ENCODE assay signal across 2 cellular contexts in the genomic region with DNA sequence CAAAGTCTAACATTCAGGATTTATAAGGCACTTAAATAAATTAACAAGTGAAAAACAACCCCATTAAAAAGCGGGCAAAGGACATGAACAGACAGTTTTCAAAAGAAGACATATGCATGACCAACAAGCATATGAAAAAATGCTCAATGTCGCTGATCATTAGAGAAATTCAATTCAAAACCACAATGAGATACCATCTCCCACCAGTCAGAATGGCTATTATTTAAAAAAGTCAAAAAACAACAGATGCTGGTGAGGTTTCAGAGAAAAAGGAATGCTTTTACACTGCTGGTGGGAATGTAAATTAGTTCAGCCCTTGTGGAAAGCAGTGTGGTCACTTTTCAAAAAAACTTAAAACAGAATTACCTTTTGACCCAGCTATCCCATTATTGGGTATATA.
A peak's percentile ranks its signal among the peaks of the same experiment; 100 is the strongest.
TF ChIP-seq lines count a peak whose summit lies in the region.

No MANE protein-coding gene starts in this region.

TF ChIP-seq in SK-N-SH, 30 proteins besides CTCF, POLR2A, EP300 and RAD21 (continued from another document):
- TF ChIP-seq, protein P1, sequence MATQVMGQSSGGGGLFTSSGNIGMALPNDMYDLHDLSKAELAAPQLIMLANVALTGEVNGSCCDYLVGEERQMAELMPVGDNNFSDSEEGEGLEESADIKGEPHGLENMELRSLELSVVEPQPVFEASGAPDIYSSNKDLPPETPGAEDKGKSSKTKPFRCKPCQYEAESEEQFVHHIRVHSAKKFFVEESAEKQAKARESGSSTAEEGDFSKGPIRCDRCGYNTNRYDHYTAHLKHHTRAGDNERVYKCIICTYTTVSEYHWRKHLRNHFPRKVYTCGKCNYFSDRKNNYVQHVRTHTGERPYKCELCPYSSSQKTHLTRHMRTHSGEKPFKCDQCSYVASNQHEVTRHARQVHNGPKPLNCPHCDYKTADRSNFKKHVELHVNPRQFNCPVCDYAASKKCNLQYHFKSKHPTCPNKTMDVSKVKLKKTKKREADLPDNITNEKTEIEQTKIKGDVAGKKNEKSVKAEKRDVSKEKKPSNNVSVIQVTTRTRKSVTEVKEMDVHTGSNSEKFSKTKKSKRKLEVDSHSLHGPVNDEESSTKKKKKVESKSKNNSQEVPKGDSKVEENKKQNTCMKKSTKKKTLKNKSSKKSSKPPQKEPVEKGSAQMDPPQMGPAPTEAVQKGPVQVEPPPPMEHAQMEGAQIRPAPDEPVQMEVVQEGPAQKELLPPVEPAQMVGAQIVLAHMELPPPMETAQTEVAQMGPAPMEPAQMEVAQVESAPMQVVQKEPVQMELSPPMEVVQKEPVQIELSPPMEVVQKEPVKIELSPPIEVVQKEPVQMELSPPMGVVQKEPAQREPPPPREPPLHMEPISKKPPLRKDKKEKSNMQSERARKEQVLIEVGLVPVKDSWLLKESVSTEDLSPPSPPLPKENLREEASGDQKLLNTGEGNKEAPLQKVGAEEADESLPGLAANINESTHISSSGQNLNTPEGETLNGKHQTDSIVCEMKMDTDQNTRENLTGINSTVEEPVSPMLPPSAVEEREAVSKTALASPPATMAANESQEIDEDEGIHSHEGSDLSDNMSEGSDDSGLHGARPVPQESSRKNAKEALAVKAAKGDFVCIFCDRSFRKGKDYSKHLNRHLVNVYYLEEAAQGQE (IDR thresholded peaks at IDR 0.05; ENCODE audit: low read depth, low read length) = no peak
- TF ChIP-seq SIN3A (IDR thresholded peaks at IDR 0.05; ENCODE audit: borderline replicate concordance, low read depth, low read length) (no peak), GATA2 (CRISPR knock-in tag; IDR thresholded peaks at IDR 0.05) (no peak), GABPA (IDR thresholded peaks at IDR 0.05; ENCODE audit: low read depth) (no peak), SMC3 (IDR thresholded peaks at IDR 0.05; ENCODE audit: low read depth, low read length) (no peak), TAF1 (IDR thresholded peaks at IDR 0.05; ENCODE audit: borderline replicate concordance, low read depth, low read length) (no peak), TEAD4 (IDR thresholded peaks at IDR 0.05; ENCODE audit: borderline replicate concordance, insufficient read depth) (0 out of 2 replicates have a peak, but pooled peaks have one; percentile 24), EZH2phosphoT487 (IDR thresholded peaks at IDR 0.05; ENCODE audit: borderline replicate concordance, low read depth) (no peak), TCF12 (IDR thresholded peaks at IDR 0.05) (peak; percentile 84), RXRA (IDR thresholded peaks at IDR 0.05; ENCODE audit: borderline replicate concordance, low read depth) (peak; percentile 18; the same call in 1 of the 2 replicates), CHD2 (IDR thresholded peaks at IDR 0.05; ENCODE audit: low read length, partially characterized antibody) (no peak)
- TF ChIP-seq, protein P2, sequence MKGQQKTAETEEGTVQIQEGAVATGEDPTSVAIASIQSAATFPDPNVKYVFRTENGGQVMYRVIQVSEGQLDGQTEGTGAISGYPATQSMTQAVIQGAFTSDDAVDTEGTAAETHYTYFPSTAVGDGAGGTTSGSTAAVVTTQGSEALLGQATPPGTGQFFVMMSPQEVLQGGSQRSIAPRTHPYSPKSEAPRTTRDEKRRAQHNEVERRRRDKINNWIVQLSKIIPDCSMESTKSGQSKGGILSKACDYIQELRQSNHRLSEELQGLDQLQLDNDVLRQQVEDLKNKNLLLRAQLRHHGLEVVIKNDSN (IDR thresholded peaks at IDR 0.05; ENCODE audit: borderline replicate concordance, low read depth) = no peak
- TF ChIP-seq, protein P3, sequence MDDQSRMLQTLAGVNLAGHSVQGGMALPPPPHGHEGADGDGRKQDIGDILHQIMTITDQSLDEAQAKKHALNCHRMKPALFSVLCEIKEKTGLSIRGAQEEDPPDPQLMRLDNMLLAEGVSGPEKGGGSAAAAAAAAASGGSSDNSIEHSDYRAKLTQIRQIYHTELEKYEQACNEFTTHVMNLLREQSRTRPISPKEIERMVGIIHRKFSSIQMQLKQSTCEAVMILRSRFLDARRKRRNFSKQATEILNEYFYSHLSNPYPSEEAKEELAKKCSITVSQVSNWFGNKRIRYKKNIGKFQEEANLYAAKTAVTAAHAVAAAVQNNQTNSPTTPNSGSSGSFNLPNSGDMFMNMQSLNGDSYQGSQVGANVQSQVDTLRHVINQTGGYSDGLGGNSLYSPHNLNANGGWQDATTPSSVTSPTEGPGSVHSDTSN (IDR thresholded peaks at IDR 0.05) = peak; percentile 72
- TF ChIP-seq, protein P4, sequence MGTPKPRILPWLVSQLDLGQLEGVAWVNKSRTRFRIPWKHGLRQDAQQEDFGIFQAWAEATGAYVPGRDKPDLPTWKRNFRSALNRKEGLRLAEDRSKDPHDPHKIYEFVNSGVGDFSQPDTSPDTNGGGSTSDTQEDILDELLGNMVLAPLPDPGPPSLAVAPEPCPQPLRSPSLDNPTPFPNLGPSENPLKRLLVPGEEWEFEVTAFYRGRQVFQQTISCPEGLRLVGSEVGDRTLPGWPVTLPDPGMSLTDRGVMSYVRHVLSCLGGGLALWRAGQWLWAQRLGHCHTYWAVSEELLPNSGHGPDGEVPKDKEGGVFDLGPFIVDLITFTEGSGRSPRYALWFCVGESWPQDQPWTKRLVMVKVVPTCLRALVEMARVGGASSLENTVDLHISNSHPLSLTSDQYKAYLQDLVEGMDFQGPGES (IDR thresholded peaks at IDR 0.05; ENCODE audit: low read depth, low read length) = no peak
- TF ChIP-seq, protein P5, sequence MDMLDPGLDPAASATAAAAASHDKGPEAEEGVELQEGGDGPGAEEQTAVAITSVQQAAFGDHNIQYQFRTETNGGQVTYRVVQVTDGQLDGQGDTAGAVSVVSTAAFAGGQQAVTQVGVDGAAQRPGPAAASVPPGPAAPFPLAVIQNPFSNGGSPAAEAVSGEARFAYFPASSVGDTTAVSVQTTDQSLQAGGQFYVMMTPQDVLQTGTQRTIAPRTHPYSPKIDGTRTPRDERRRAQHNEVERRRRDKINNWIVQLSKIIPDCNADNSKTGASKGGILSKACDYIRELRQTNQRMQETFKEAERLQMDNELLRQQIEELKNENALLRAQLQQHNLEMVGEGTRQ (IDR thresholded peaks at IDR 0.05; ENCODE audit: borderline replicate concordance, low read depth, low read length) = no peak
- TF ChIP-seq, protein P6, sequence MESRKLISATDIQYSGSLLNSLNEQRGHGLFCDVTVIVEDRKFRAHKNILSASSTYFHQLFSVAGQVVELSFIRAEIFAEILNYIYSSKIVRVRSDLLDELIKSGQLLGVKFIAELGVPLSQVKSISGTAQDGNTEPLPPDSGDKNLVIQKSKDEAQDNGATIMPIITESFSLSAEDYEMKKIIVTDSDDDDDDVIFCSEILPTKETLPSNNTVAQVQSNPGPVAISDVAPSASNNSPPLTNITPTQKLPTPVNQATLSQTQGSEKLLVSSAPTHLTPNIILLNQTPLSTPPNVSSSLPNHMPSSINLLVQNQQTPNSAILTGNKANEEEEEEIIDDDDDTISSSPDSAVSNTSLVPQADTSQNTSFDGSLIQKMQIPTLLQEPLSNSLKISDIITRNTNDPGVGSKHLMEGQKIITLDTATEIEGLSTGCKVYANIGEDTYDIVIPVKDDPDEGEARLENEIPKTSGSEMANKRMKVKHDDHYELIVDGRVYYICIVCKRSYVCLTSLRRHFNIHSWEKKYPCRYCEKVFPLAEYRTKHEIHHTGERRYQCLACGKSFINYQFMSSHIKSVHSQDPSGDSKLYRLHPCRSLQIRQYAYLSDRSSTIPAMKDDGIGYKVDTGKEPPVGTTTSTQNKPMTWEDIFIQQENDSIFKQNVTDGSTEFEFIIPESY (IDR thresholded peaks at IDR 0.05; ENCODE audit: borderline replicate concordance, low read depth) = no peak

TF ChIP-seq in SK-N-SH treated with all-trans-retinoic acid at 6 μM for 48 hours, 23 proteins besides CTCF, POLR2A, EP300 and RAD21 (continued from another document):
- TF ChIP-seq, protein P7, sequence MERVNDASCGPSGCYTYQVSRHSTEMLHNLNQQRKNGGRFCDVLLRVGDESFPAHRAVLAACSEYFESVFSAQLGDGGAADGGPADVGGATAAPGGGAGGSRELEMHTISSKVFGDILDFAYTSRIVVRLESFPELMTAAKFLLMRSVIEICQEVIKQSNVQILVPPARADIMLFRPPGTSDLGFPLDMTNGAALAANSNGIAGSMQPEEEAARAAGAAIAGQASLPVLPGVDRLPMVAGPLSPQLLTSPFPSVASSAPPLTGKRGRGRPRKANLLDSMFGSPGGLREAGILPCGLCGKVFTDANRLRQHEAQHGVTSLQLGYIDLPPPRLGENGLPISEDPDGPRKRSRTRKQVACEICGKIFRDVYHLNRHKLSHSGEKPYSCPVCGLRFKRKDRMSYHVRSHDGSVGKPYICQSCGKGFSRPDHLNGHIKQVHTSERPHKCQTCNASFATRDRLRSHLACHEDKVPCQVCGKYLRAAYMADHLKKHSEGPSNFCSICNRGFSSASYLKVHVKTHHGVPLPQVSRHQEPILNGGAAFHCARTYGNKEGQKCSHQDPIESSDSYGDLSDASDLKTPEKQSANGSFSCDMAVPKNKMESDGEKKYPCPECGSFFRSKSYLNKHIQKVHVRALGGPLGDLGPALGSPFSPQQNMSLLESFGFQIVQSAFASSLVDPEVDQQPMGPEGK (CRISPR knock-in tag; IDR thresholded peaks at IDR 0.05; ENCODE audit: borderline replicate concordance) = no peak
